19 cellular contexts compared by ENCODE assay signal in the genomic region with DNA sequence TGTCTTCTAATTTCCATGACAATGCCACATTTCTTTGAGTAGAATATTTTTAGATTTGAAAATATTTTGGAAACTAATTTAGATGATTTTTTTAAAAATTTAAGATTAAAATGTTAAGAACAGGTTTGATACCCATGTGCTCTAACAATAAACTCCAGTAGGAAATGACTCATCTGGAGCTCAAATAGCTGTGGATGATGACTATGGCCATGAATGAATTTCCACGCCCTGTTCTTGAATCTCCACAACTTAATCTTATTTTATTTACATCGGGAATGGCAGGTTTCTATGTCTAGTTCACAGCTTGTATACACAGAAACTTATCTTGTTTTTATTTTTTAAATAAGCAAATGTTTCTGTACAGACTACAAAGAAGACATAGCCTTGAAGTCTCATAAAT.
DNase-seq lines count a peak whose midpoint lies in the region; ATAC-seq, FAIRE-seq and TF ChIP-seq lines count a peak whose summit lies in the region.
"Had no signal": no experiment of that assay in that cellular context is flagged by ENCODE, and none has a peak within 500 bp of the region (broad histone marks: within the 10 kb centered on the region; RNA-seq: fewer than 3 reads in every experiment).

No MANE protein-coding gene starts in this region.

- H2AFZ ChIP-seq in PC-3 (ENCODE audit: low read length): 0 out of 2 replicates have a peak overlapping the region, but pooled peaks have one; percentile 9

- H3K27me3 Mint-ChIP-seq in T-cell: no peaks in the 10 kb centered on the region
- H3K27me3 Mint-ChIP-seq: CD4-positive, alpha-beta memory T cell; naive thymus-derived CD4-positive, alpha-beta T cell had no signal

- no TSS peak for BruUV-seq in PC-3 (replicated peaks; lab: Mats Ljungman, UMichigan)

- DNase-seq in GM03348 (ENCODE audit: low spot score) (peak; percentile 25), PC-3 (peak; percentile 87), epithelial cell of prostate (ENCODE audit: low read depth, low spot score) (peak; percentile 33), non-pigmented ciliary epithelial cell (ENCODE audit: low read depth) (peak; percentile 36), T-cell (no peak), GM19240 (ENCODE audit: insufficient read length, low spot score) (no peak), retina (no peak), D721Med (ENCODE audit: insufficient read length, low spot score) (no peak)
- DNase-seq: activated CD4-positive, alpha-beta T cell treated with anti-CD3 and anti-CD28 coated beads, Interleukin-2, amount 50 U/mL, for 4 hours; CD4-positive, alpha-beta memory T cell; effector CD4-positive, alpha-beta T cell; left ventricle myocardium inferior; naive thymus-derived CD4-positive, alpha-beta T cell; NCI-H1105 treated with DMSO at 0.1 percent for 48 hours; SIG-M5; T1000; thyroid gland had no signal

- H3K27me3 ChIP-seq in PC-3 (ENCODE audit: low read length): no peaks in the 10 kb centered on the region
- H3K27me3 ChIP-seq: thyroid gland had no signal

- H3K79me2 ChIP-seq in PC-3 (ENCODE audit: low read length): no peaks in the 10 kb centered on the region

- H3K4me3 Mint-ChIP-seq in T-cell: no peak overlapping the region
- H3K4me3 Mint-ChIP-seq: activated T-helper 1 cell treated with anti-CD3 and anti-CD28 coated beads, Interleukin-12 subunit alpha, Interleukin-12 subunit beta, Interleukin-2, Interleukin-4 antibody, amounts not matched to agents 30 ng/mL and 10 ng/mL and 1 ng/mL, durations not matched to agents 14 hours and 24 hours and 36 hours; CD4-positive, alpha-beta memory T cell; naive thymus-derived CD4-positive, alpha-beta T cell had no signal

- POLR2A ChIA-PET in PC-3 (lab: Charles Lee; ENCODE audit: unreplicated experiment) (no interaction called here), T-cell (lab: Charles Lee) (no interaction called here)

- no peak for FAIRE-seq in D721Med (lab: Jason Lieb, UNC)
- FAIRE-seq: GM19239 had no signal

- H3K27ac ChIP-seq in PC-3 (ENCODE audit: low read length) (peak overlapping the region; percentile 42), epithelial cell of prostate (peak overlapping the region; percentile 40)
- H3K27ac ChIP-seq: left ventricle myocardium inferior, thyroid gland had no signal

- intact Hi-C loops in PC-3 (cut with micrococcal nuclease): no loop called here

- H3K9ac ChIP-seq in PC-3 (ENCODE audit: low read length): no peak overlapping the region

- H3K9me2 ChIP-seq in PC-3 (replicated peaks; ENCODE audit: low read length): no peaks in the 10 kb centered on the region

- ATAC-seq in PC-3 (peak; percentile 98), T-cell (replicated peaks in 1 of 4) (no peak)
- ATAC-seq: naive thymus-derived CD4-positive, alpha-beta T cell had no signal

- H4K20me1 ChIP-seq in PC-3 (ENCODE audit: low read length): no peaks in the 10 kb centered on the region

- H3K4me1 Mint-ChIP-seq in T-cell: no peaks in the 10 kb centered on the region
- H3K4me1 Mint-ChIP-seq: CD4-positive, alpha-beta memory T cell; naive thymus-derived CD4-positive, alpha-beta T cell had no signal

- no peaks in the 10 kb centered on the region for H3K9me3 Mint-ChIP-seq in T-cell
- H3K9me3 Mint-ChIP-seq: activated T-helper 1 cell treated with anti-CD3 and anti-CD28 coated beads, Interleukin-12 subunit alpha, Interleukin-12 subunit beta, Interleukin-2, Interleukin-4 antibody, amounts not matched to agents 30 ng/mL and 10 ng/mL and 1 ng/mL, durations not matched to agents 14 hours and 24 hours and 36 hours had no signal

- CTCF ChIA-PET in PC-3 (lab: Charles Lee): interaction anchor here (0.7 kb wide), 1 partner anchor 73 kb away, joined by 4 read pairs; no protein-coding TSS in a partner anchor
- CTCF ChIA-PET in T-cell (lab: Charles Lee): no interaction called here

- no peak overlapping the region for H3K27ac Mint-ChIP-seq in T-cell
- H3K27ac Mint-ChIP-seq: activated T-helper 1 cell treated with anti-CD3 and anti-CD28 coated beads, Interleukin-12 subunit alpha, Interleukin-12 subunit beta, Interleukin-2, Interleukin-4 antibody, amounts not matched to agents 30 ng/mL and 10 ng/mL and 1 ng/mL, durations not matched to agents 14 hours and 24 hours and 36 hours; CD4-positive, alpha-beta memory T cell; naive thymus-derived CD4-positive, alpha-beta T cell had no signal

- TF ChIP-seq CTCF in PC-3 (conservative IDR thresholded peaks at IDR 0.05; ENCODE audit: low read depth, low read length): no peak
- no peak for TF ChIP-seq CTCF in D721Med (IDR thresholded peaks at IDR 0.05; ENCODE audit: insufficient read depth, missing control alignments)

- peaks cover 13% of the 10 kb centered on the region for H3K4me1 ChIP-seq in PC-3 (ENCODE audit: insufficient read depth, low read length)
- H3K4me1 ChIP-seq: left ventricle myocardium inferior, thyroid gland had no signal

- peak overlapping the region; percentile 54 for H3K4me2 ChIP-seq in PC-3 (ENCODE audit: low read length)

- H3F3A ChIP-seq in PC-3 (ENCODE audit: low read length, unreplicated experiment): peaks cover 4% of the 10 kb centered on the region

- no peaks in the 10 kb centered on the region for H3K36me3 Mint-ChIP-seq in T-cell
- H3K36me3 Mint-ChIP-seq: CD4-positive, alpha-beta memory T cell; naive thymus-derived CD4-positive, alpha-beta T cell had no signal

- no peaks in the 10 kb centered on the region for H3K9me3 ChIP-seq in PC-3 (ENCODE audit: low read length)
- H3K9me3 ChIP-seq: left ventricle myocardium inferior, thyroid gland had no signal

- H3K4me3 ChIP-seq in PC-3 (ENCODE audit: low read length): no peak overlapping the region
- H3K4me3 ChIP-seq: left ventricle myocardium inferior, thyroid gland had no signal

- H3K36me3 ChIP-seq in PC-3 (ENCODE audit: low read depth, low read length): no peaks in the 10 kb centered on the region
- H3K36me3 ChIP-seq: left ventricle myocardium inferior, thyroid gland had no signal

Comparison
In these comparisons a context has a peak if more than half of its experiments do, and no peak if none do; other contexts are left out.
1. DNase-seq: peak in GM03348 (single experiment), PC-3 (single experiment), epithelial cell of prostate (single experiment) and non-pigmented ciliary epithelial cell (single experiment); none in T-cell (0 of 34), GM19240 (single experiment), retina (single experiment) and D721Med (single experiment).